Comparison of ENCODE assay signal across 8 cellular contexts in genomic region chr7:151838861-151839381, GRCh38. TPM values are rescaled to one million over a fixed set of nuclear protein-coding genes. Genes with fewer than 3 reads are reported as not detected.
DNase-seq lines count a peak whose midpoint lies in the region; ATAC-seq, FAIRE-seq and TF ChIP-seq lines count a peak whose summit lies in the region.

No MANE protein-coding gene starts in this region.

- no peaks in the 10 kb centered on the region for H3K27me3 ChIP-seq in WERI-Rb-1 (ENCODE audit: insufficient read depth, low read depth, severe bottlenecking)

- peaks cover 0 to 3% of the 10 kb centered on the region in 2 donors for H3K4me1 ChIP-seq in kidney (ENCODE audit: control insufficient read depth in 1 of 2, insufficient read depth in 1 of 2, low read depth in 1 of 2, low read length in 2 of 2)

- H3K4me3 ChIP-seq in kidney (ENCODE audit: low read length in 2 of 2) = no peak overlapping the region
- no peak overlapping the region for H3K4me3 ChIP-seq in WERI-Rb-1 (ENCODE audit: low read depth, low read length)

- TF ChIP-seq CTCF in kidney (IDR thresholded peaks at IDR 0.05; ENCODE audit: borderline replicate concordance, extremely low read depth, insufficient read depth) (no peak), WERI-Rb-1 (IDR thresholded peaks at IDR 0.05; ENCODE audit: low read depth, low read length) (no peak)

- H3K27ac ChIP-seq in kidney (ENCODE audit: low read depth in 2 of 2, low read length in 2 of 2) (no peak overlapping the region), WERI-Rb-1 (no peak overlapping the region)

- intact Hi-C loops in kidney (cut with DNase I) = no loop called here

- H3K9ac ChIP-seq in kidney (ENCODE audit: low read length in 2 of 2) = no peak overlapping the region

- no peaks in the 10 kb centered on the region for H3K36me3 ChIP-seq in kidney (ENCODE audit: control insufficient read depth in 1 of 2, insufficient read depth in 2 of 2, low read length in 2 of 2)
- H3K36me3 ChIP-seq in WERI-Rb-1 = no peaks in the 10 kb centered on the region

- peak; percentile 48 for DNase-seq in activated CD4-positive, CD25-positive, alpha-beta regulatory T cell treated with anti-CD3 and anti-CD28 coated beads, Interleukin-2, amount 50 U/mL, for 72 hours
- DNase-seq in kidney (peak; percentile 70), NCI-H2171 (lab: John Stamatoyannopoulos, UW) (no peak), NCI-H1092 (lab: John Stamatoyannopoulos, UW) (no peak), WERI-Rb-1 (no peak)

- ATAC-seq in GM18907 (IDR thresholded peaks at IDR 0.05; ENCODE audit: unreplicated experiment) = peak; percentile 70
- peak; percentile 63 for ATAC-seq in HG03135 (IDR thresholded peaks at IDR 0.05; ENCODE audit: unreplicated experiment)
- no peak for ATAC-seq in GM21717 (IDR thresholded peaks at IDR 0.05; ENCODE audit: unreplicated experiment)

- no peak for FAIRE-seq in kidney (lab: Jason Lieb, UNC)

- H3K9me3 ChIP-seq in kidney (ENCODE audit: control insufficient read depth in 1 of 2, low read length in 2 of 2) = no peaks in the 10 kb centered on the region
- H3K9me3 ChIP-seq in WERI-Rb-1 (ENCODE audit: severe bottlenecking) = no peaks in the 10 kb centered on the region

RNA-seq across cellular contexts. Expression of gene PRKAG2, which starts 38.0 kb away (rescaled TPM):
- total RNA-seq in kidney = 40.7 TPM
- polyA plus RNA-seq in kidney (ENCODE audit: insufficient read depth, low read depth, low replicate concordance) = 40.9 TPM

Comparison
In these comparisons a context has a peak if more than half of its experiments do, and no peak if none do; other contexts are left out.
1. DNase-seq: peak in activated CD4-positive, CD25-positive, alpha-beta regulatory T cell treated with anti-CD3 and anti-CD28 coated beads, Interleukin-2, amount 50 U/mL, for 72 hours (single experiment) and kidney (single experiment); none in NCI-H2171 (single experiment), NCI-H1092 (single experiment) and WERI-Rb-1 (single experiment).